ENCODE assay signal across 8 cellular contexts in the genomic region with DNA sequence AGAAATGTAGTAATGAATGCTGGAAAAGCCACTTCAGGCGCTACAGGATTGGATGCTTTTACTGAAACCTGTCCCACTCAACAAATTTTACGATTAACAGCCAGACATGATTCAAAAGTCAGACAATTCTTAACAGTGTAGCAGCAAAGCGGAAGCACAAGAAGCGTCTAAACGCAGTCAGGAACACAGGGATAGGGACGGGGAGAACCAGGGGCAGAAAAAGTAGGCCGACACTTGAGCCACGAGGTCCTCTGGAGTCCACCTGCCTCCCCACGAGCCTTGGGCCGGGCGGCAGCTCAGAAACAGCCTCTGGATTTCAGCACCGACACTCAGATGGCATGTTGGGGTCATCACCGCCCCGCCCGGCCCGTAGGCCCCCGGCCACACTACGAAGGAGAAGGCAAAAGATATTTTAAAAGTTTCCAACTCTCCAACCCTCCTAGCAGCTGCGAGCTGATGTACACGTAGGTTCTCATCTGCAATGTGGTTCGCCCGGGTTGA. TPM values are rescaled to one million over a fixed set of nuclear protein-coding genes. Genes with fewer than 3 reads are reported as not detected.
DNase-seq lines count a peak whose midpoint lies in the region; ATAC-seq and TF ChIP-seq lines count a peak whose summit lies in the region.

No MANE protein-coding gene starts in this region.

- ATAC-seq in heart right ventricle: no peak
- ATAC-seq in left ventricle myocardium superior: no peak
- no peak for ATAC-seq in HG02840 (IDR thresholded peaks at IDR 0.05; ENCODE audit: low FRiP score, unreplicated experiment)

- H2BK120ac ChIP-seq in mesenchymal stem cell (ENCODE audit: low read depth, low read length): no peak overlapping the region

- H2AK5ac ChIP-seq in mesenchymal stem cell (ENCODE audit: low read length, severe bottlenecking): peak overlapping the region; percentile 98

- no peaks in the 10 kb centered on the region for H3K79me1 ChIP-seq in mesenchymal stem cell (replicated peaks; ENCODE audit: low read length, poor library complexity, severe bottlenecking)

- H2AFZ ChIP-seq in mesenchymal stem cell (ENCODE audit: low read depth, low read length): no peak overlapping the region

- peak overlapping the region; percentile 96 for H3K9ac ChIP-seq in mesenchymal stem cell (ENCODE audit: low read length)

- peak overlapping the region; percentile 76 to 94 (median 80) for H3K4me3 ChIP-seq in heart right ventricle
- peak overlapping the region; percentile 99 for H3K4me3 ChIP-seq in brain microvascular endothelial cell (ENCODE audit: low read depth, low read length)
- H3K4me3 ChIP-seq in mesenchymal stem cell (ENCODE audit: insufficient read depth in 1 of 2, low read depth in 1 of 2, low read length in 2 of 2): peak overlapping the region; percentile 97 to 98
- peak overlapping the region; percentile 66 for H3K4me3 ChIP-seq in urinary bladder (ENCODE audit: low read depth, low read length)

- H2BK12ac ChIP-seq in mesenchymal stem cell (ENCODE audit: low read length in 2 of 2): peak overlapping the region in 1 of 2 experiments; percentile 48

- H2BK5ac ChIP-seq in mesenchymal stem cell (ENCODE audit: low read depth, low read length, poor library complexity, severe bottlenecking): no peak overlapping the region

- intact Hi-C loops in heart right ventricle (cut with DNase I) (loop anchor here in 5 of 10 donors (1.0 to 10.0 kb wide), 4 partner anchors 19 to 428 kb away; partner anchors contain the start of gene TRIM41 (in 4 of the 5)), left ventricle myocardium superior (cut with micrococcal nuclease) (loop anchor here (10.0 kb wide), 1 partner anchor 58 kb away; no protein-coding TSS in a partner anchor)

- peak overlapping the region in 1 of 2 experiments; percentile 98 for H3K14ac ChIP-seq in mesenchymal stem cell (ENCODE audit: low read length in 2 of 2)

- 1 to 2% methylated on average over 22 of the region's 22 CpGs for WGBS in heart right ventricle, 2 donors
- WGBS in mesenchymal stem cell: under 1% methylated on average over 22 of the region's 22 CpGs
- WGBS in urinary bladder: 1% methylated on average over 22 of the region's 22 CpGs

- peak overlapping the region; percentile 87 for H3K4me2 ChIP-seq in mesenchymal stem cell (ENCODE audit: low read length, poor library complexity, severe bottlenecking)

- H3K27me3 ChIP-seq in heart right ventricle (no peaks in the 10 kb centered on the region), brain microvascular endothelial cell (replicated peaks) (no peaks in the 10 kb centered on the region), mesenchymal stem cell (ENCODE audit: control insufficient read depth in 1 of 2, insufficient read depth in 1 of 2, low read length in 2 of 2) (no peaks in the 10 kb centered on the region)

- H3K4me1 ChIP-seq in heart right ventricle: peaks cover 20 to 71% (median 52%) of the 10 kb centered on the region in 9 donors
- peaks cover 25% of the 10 kb centered on the region for H3K4me1 ChIP-seq in mesenchymal stem cell (ENCODE audit: control insufficient read depth, insufficient read depth, low read depth, low read length)
- peaks cover 2% of the 10 kb centered on the region for H3K4me1 ChIP-seq in urinary bladder (ENCODE audit: insufficient read depth)

- DNase-seq in heart right ventricle (no peak), left ventricle myocardium superior (no peak), brain microvascular endothelial cell (no peak), mesenchymal stem cell (no peak), SHP77 treated with DMSO at 0.1 percent for 48 hours (lab: John Stamatoyannopoulos, UW) (no peak), NCI-H146 treated with DMSO at 0.1 percent for 48 hours (lab: John Stamatoyannopoulos, UW; ENCODE audit: unreplicated experiment) (no peak)

- peak overlapping the region; percentile 94 for H4K8ac ChIP-seq in mesenchymal stem cell (ENCODE audit: low read length)

- H3K9me3 ChIP-seq in heart right ventricle (no peaks in the 10 kb centered on the region), mesenchymal stem cell (ENCODE audit: control insufficient read depth, low read length) (no peaks in the 10 kb centered on the region)

- H3K23ac ChIP-seq in mesenchymal stem cell (ENCODE audit: low read length in 2 of 2): peak overlapping the region; percentile 15 to 94

- H2BK15ac ChIP-seq in mesenchymal stem cell (ENCODE audit: low read depth, poor library complexity, severe bottlenecking): no peak overlapping the region

- in situ Hi-C loops in brain microvascular endothelial cell (cut with HindIII; ENCODE audit: low pct_ligation_motif_present, low sequenced_read_pairs): no loop called here

- H3K4ac ChIP-seq in mesenchymal stem cell (ENCODE audit: low read depth in 1 of 2, low read length in 2 of 2): peak overlapping the region; percentile 73 to 97

- H3K36me3 ChIP-seq in heart right ventricle (peaks cover 2 to 48% (median 42%) of the 10 kb centered on the region in 9 donors), brain microvascular endothelial cell (replicated peaks) (peaks cover 53% of the 10 kb centered on the region), mesenchymal stem cell (ENCODE audit: control insufficient read depth in 1 of 2, insufficient read depth in 2 of 2, low read depth in 1 of 2, low read length in 2 of 2) (peaks cover 45 to 48% of the 10 kb centered on the region in 2 experiments), urinary bladder (ENCODE audit: insufficient read depth) (peaks cover 6% of the 10 kb centered on the region)

- H3K27ac ChIP-seq in heart right ventricle: peak overlapping the region; percentile 66 to 99 (median 96)
- H3K27ac ChIP-seq in brain microvascular endothelial cell: peak overlapping the region; percentile 94
- H3K27ac ChIP-seq in mesenchymal stem cell (ENCODE audit: low read length, poor library complexity, severe bottlenecking): peak overlapping the region; percentile 99
- H3K27ac ChIP-seq in urinary bladder (ENCODE audit: low read depth): peak overlapping the region; percentile 77

- peak overlapping the region; percentile 95 to 99 for H3K18ac ChIP-seq in mesenchymal stem cell (ENCODE audit: low read depth in 1 of 2, low read length in 2 of 2)

- TF ChIP-seq CTCF in heart right ventricle (IDR thresholded peaks at IDR 0.05): no peak
- TF ChIP-seq CTCF in brain microvascular endothelial cell (IDR thresholded peaks at IDR 0.05; ENCODE audit: low read depth, low read length, missing control alignments): no peak

- H4K91ac ChIP-seq in mesenchymal stem cell (ENCODE audit: low read length): peak overlapping the region; percentile 94

RNA-seq across cellular contexts. Expression of gene RACK1, which starts 0.6 kb away (rescaled TPM):
- total RNA-seq in heart right ventricle (100 to 1,000 TPM; 581 to 916 (median 631) TPM), left ventricle myocardium superior (641 TPM), urinary bladder (2,993 TPM)
- polyA plus RNA-seq in heart right ventricle (1,000 to 10,000 TPM; 1,025 to 2,221 TPM), urinary bladder (2,408 TPM)
- polyA plus RNA-seq in mesenchymal stem cell (2013, experiment 1 of 2): 2,784 TPM
- polyA plus RNA-seq in mesenchymal stem cell (2013, experiment 2 of 2): 2,751 TPM

RNA-seq across cellular contexts. Expression of gene TRIM52, which starts 17.9 kb away (rescaled TPM):
- total RNA-seq in heart right ventricle (10 to 100 TPM in 1 of 10 donors, 1 to 10 TPM in 9; 5.5 to 15.8 (median 7.5) TPM), left ventricle myocardium superior (10.0 TPM), urinary bladder (14.1 TPM)
- polyA plus RNA-seq in heart right ventricle (10 to 100 TPM in 1 of 2 donors, 1 to 10 TPM in 1; 4.1 to 27.1 TPM), urinary bladder (13.8 TPM)
- polyA plus RNA-seq in mesenchymal stem cell (2013, experiment 1 of 2): 4.2 TPM
- polyA plus RNA-seq in mesenchymal stem cell (2013, experiment 2 of 2): 4.0 TPM

RNA-seq across cellular contexts. Expression of gene TRIM41, which starts 20.0 kb away (rescaled TPM):
- total RNA-seq in heart right ventricle (10 to 100 TPM; 17.3 to 28.2 (median 26.0) TPM), left ventricle myocardium superior (23.7 TPM), urinary bladder (8.8 TPM)
- polyA plus RNA-seq in heart right ventricle (10 to 100 TPM; 12.1 to 20.5 TPM), urinary bladder (20.6 TPM)
- polyA plus RNA-seq in mesenchymal stem cell (2013, experiment 1 of 2): 19.1 TPM
- 19.0 TPM for polyA plus RNA-seq in mesenchymal stem cell (2013, experiment 2 of 2)

RNA-seq across cellular contexts. Expression of gene TRIM7, which starts 38.1 kb away (rescaled TPM):
- total RNA-seq in heart right ventricle: 1 to 10 TPM; 4.4 to 9.5 (median 6.0) TPM
- polyA plus RNA-seq in heart right ventricle: 10 to 100 TPM in 1 of 2 donors, 1 to 10 TPM in 1; 3.9 to 30.8 TPM
- total RNA-seq in left ventricle myocardium superior: 20.0 TPM
- polyA plus RNA-seq in mesenchymal stem cell (2013, experiment 1 of 2): 1.8 TPM
- 1.4 TPM for polyA plus RNA-seq in mesenchymal stem cell (2013, experiment 2 of 2)
- total RNA-seq in urinary bladder: 1.2 TPM
- polyA plus RNA-seq in urinary bladder: 3.7 TPM
